Comparison of ENCODE assay signal across 10 cellular contexts in genomic region chr5:40551706-40552557, GRCh38.
A peak's percentile ranks its signal among the peaks of the same experiment; 100 is the strongest.
DNase-seq lines count a peak whose midpoint lies in the region; ATAC-seq and TF ChIP-seq lines count a peak whose summit lies in the region.
"Had no signal": no experiment of that assay in that cellular context is flagged by ENCODE, and none has a peak within 500 bp of the region (broad histone marks: within the 10 kb centered on the region; RNA-seq: fewer than 3 reads in every experiment).

No MANE protein-coding gene starts in this region.

- H4K20me1 ChIP-seq in GM23248 (ENCODE audit: insufficient read depth) = no peaks in the 10 kb centered on the region
- no peaks in the 10 kb centered on the region for H4K20me1 ChIP-seq in smooth muscle cell (ENCODE audit: low read depth)

- H3K27me3 ChIP-seq in GM23248 (replicated peaks; ENCODE audit: insufficient read depth) (no peaks in the 10 kb centered on the region), smooth muscle cell (ENCODE audit: low read depth) (no peaks in the 10 kb centered on the region)
- H3K27me3 ChIP-seq: heart left ventricle, ovary had no signal

- H3F3A ChIP-seq in GM23248 (ENCODE audit: insufficient read depth) = peaks cover 22% of the 10 kb centered on the region
- H3F3A ChIP-seq in smooth muscle cell (ENCODE audit: low read depth) = no peaks in the 10 kb centered on the region

- peak overlapping the region; percentile 66 for H3K4me2 ChIP-seq in GM23248 (ENCODE audit: unreplicated experiment)
- H3K4me2 ChIP-seq in smooth muscle cell = peak overlapping the region; percentile 47

- H3K27ac ChIP-seq in GM23248 (peak overlapping the region; percentile 65), smooth muscle cell (ENCODE audit: low read depth) (peak overlapping the region; percentile 80)
- H3K27ac ChIP-seq: ovary had no signal

- DNase-seq in GM23248 (peak; percentile 95), T1000 (lab: John Stamatoyannopoulos, UW) (peak; percentile 61), foreskin fibroblast (peak; percentile 95 to 96), smooth muscle cell (lab: John Stamatoyannopoulos, UW; ENCODE audit: unreplicated experiment) (no peak), GM13976 (ENCODE audit: low spot score) (no peak), T-helper 2 cell (no peak), T-helper 1 cell (no peak)
- DNase-seq: heart left ventricle, ovary had no signal

- H3K36me3 ChIP-seq in GM23248 (ENCODE audit: low read depth) (no peaks in the 10 kb centered on the region), smooth muscle cell (ENCODE audit: low read depth) (no peaks in the 10 kb centered on the region)
- H3K36me3 ChIP-seq: heart left ventricle, ovary had no signal

- in situ Hi-C loops in GM23248 (cut with MboI) (no loop called here), GM13976 (cut with MboI; ENCODE audit: low sequenced_read_pairs, unreplicated experiment) (no loop called here)

- TF ChIP-seq CTCF in foreskin fibroblast (IDR thresholded peaks at IDR 0.05; ENCODE audit: low read depth, low read length) (no peak), smooth muscle cell (IDR thresholded peaks at IDR 0.05; ENCODE audit: borderline replicate concordance, insufficient read depth, poor library complexity, severe bottlenecking) (no peak), GM13976 (IDR thresholded peaks at IDR 0.05; ENCODE audit: borderline replicate concordance, control extremely low read depth, extremely low read depth, insufficient read depth, missing control alignments) (no peak)

- peak overlapping the region; percentile 36 for H3K4me3 ChIP-seq in GM23248
- no peak overlapping the region for H3K4me3 ChIP-seq in foreskin fibroblast (ENCODE audit: low read depth in 1 of 2, low read length in 2 of 2)
- H3K4me3 ChIP-seq in smooth muscle cell = no peak overlapping the region
- H3K4me3 ChIP-seq: ovary had no signal

- H3K9me3 ChIP-seq in GM23248 (ENCODE audit: low read depth) (no peaks in the 10 kb centered on the region), smooth muscle cell (replicated peaks; ENCODE audit: low read depth) (no peaks in the 10 kb centered on the region)
- H3K9me3 ChIP-seq: heart left ventricle, ovary had no signal

- WGBS in GM23248 (ENCODE audit: low coverage in 1 of 2, low lambda C conversion rate in 2 of 2, missing lambda C conversion rate in 2 of 2), 2 experiments = 29 to 34% methylated on average over 8 of the region's 8 CpGs
- WGBS in smooth muscle cell (ENCODE audit: low lambda C conversion rate) = 51% methylated on average over 8 of the region's 8 CpGs

- H3K79me2 ChIP-seq in GM23248 (ENCODE audit: insufficient read depth) (no peaks in the 10 kb centered on the region), smooth muscle cell (ENCODE audit: low read depth) (no peaks in the 10 kb centered on the region)

- no peak for ATAC-seq in HG03280 (IDR thresholded peaks at IDR 0.05; ENCODE audit: unreplicated experiment)

- H3K4me1 ChIP-seq in GM23248 (ENCODE audit: insufficient read depth) (peaks cover 21% of the 10 kb centered on the region), smooth muscle cell (ENCODE audit: low read depth) (no peaks in the 10 kb centered on the region)

- H2AFZ ChIP-seq in GM23248 (peak overlapping the region; percentile 34), smooth muscle cell (ENCODE audit: low read depth) (peak overlapping the region; percentile 6)

- H3K9me2 ChIP-seq in GM23248 (ENCODE audit: insufficient read depth) = no peaks in the 10 kb centered on the region

- H3K9ac ChIP-seq in GM23248 (peak overlapping the region; percentile 13; the same call in 1 of the 2 replicates), smooth muscle cell (ENCODE audit: low read depth) (peak overlapping the region; percentile 10)

Comparison
In these comparisons a context has a peak if more than half of its experiments do, and no peak if none do; other contexts are left out.
1. DNase-seq: peak in GM23248 (single experiment), T1000 (single experiment) and foreskin fibroblast (2 of 2); none in smooth muscle cell (single experiment), GM13976 (single experiment), T-helper 2 cell (0 of 5) and T-helper 1 cell (0 of 5).